ENCODE assay signal across 1 cellular context in the genomic region with DNA sequence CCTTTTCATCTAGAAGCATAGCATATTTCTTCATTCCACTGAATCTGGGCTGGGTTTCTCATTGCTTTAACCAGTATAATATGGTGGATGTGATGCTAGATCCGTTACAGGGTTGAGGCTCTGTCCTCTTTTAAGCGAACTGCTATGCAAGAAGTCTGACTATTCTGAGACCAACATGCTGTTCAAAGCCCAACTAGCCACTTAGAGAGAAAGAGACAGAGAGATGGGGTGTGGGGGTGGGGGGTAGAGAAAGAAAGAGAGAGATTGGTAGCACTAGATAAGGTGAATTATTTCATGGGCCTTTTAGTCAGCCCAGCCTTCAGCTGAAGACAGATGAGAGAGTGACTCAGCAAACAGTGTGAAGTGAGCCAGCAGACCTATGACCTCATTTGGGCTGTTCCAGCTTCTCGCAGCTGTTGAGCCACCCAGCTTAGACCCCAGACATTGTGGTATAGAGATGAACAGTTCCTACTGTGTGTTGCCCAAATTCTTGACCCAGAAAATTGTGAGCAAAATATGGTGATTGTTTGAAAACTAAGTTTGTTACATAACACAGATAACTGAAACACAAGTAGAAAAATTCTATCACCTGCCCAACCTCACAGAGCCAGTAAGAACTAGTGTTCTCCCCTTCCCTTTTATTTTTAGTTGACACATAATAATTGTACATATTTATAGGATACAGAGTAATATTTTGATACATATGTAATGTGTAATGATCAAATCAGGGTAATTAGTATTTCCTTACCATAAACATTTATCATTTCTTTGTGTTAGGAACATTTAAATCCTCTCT.
TF ChIP-seq lines count a peak whose summit lies in the region.

No MANE protein-coding gene starts in this region.

TF ChIP-seq in K562, 482 proteins besides CTCF, POLR2A, EP300 and RAD21 (continued from another document and continues in another):
- no peak for TF ChIP-seq NR4A1 (CRISPR knock-in tag; IDR thresholded peaks at IDR 0.05)
- TF ChIP-seq NR4A1 (tag; IDR thresholded peaks at IDR 0.05), result peak; percentile 78
- TF ChIP-seq, protein P1, sequence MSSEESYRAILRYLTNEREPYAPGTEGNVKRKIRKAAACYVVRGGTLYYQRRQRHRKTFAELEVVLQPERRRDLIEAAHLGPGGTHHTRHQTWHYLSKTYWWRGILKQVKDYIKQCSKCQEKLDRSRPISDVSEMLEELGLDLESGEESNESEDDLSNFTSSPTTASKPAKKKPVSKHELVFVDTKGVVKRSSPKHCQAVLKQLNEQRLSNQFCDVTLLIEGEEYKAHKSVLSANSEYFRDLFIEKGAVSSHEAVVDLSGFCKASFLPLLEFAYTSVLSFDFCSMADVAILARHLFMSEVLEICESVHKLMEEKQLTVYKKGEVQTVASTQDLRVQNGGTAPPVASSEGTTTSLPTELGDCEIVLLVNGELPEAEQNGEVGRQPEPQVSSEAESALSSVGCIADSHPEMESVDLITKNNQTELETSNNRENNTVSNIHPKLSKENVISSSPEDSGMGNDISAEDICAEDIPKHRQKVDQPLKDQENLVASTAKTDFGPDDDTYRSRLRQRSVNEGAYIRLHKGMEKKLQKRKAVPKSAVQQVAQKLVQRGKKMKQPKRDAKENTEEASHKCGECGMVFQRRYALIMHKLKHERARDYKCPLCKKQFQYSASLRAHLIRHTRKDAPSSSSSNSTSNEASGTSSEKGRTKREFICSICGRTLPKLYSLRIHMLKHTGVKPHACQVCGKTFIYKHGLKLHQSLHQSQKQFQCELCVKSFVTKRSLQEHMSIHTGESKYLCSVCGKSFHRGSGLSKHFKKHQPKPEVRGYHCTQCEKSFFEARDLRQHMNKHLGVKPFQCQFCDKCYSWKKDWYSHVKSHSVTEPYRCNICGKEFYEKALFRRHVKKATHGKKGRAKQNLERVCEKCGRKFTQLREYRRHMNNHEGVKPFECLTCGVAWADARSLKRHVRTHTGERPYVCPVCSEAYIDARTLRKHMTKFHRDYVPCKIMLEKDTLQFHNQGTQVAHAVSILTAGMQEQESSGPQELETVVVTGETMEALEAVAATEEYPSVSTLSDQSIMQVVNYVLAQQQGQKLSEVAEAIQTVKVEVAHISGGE (CRISPR knock-in tag; IDR thresholded peaks at IDR 0.05), result peak in 1 of 3 experiments; percentile 52; a peak in 1 of 6 replicates
- peak; percentile 60 for TF ChIP-seq ZNF766 (CRISPR knock-in tag; conservative IDR thresholded peaks at IDR 0.05)
- TF ChIP-seq RUNX1 (IDR thresholded peaks at IDR 0.05; ENCODE audit: low read depth), result no peak
- TF ChIP-seq LARP7 (IDR thresholded peaks at IDR 0.05), result no peak
- no peak for TF ChIP-seq ATF1 (CRISPR knock-in tag; IDR thresholded peaks at IDR 0.05)
- TF ChIP-seq ATF1 (tag; IDR thresholded peaks at IDR 0.05), result peak; percentile 77
- TF ChIP-seq ZNF592 (IDR thresholded peaks at IDR 0.05), result peak; percentile 88; the same call in 1 of the 2 replicates
- TF ChIP-seq STAG1 (CRISPR knock-in tag; IDR thresholded peaks at IDR 0.05; ENCODE audit: borderline replicate concordance), result no peak
- peak; percentile 69 for TF ChIP-seq HDAC3 (IDR thresholded peaks at IDR 0.05; ENCODE audit: borderline replicate concordance, partially characterized antibody)
- TF ChIP-seq ZNF175 (CRISPR knock-in tag; IDR thresholded peaks at IDR 0.05; ENCODE audit: low read depth), result peak; percentile 78; the same call in 1 of the 2 replicates
- TF ChIP-seq OTX1 (CRISPR knock-in tag; IDR thresholded peaks at IDR 0.05), result 0 out of 2 replicates have a peak, but pooled peaks have one; percentile 73
- TF ChIP-seq SRF (CRISPR knock-in tag; IDR thresholded peaks at IDR 0.05), result peak in 1 of 2 experiments; percentile 66; a peak in 1 of 4 replicates
- TF ChIP-seq ZSCAN32 (CRISPR knock-in tag; IDR thresholded peaks at IDR 0.05), result no peak
- peak; percentile 75; the same call in 1 of the 2 replicates for TF ChIP-seq TEAD2 (tag; IDR thresholded peaks at IDR 0.05)
- TF ChIP-seq POLR2AphosphoS5 (IDR thresholded peaks at IDR 0.05; ENCODE audit: control insufficient read depth, insufficient read depth, low read depth, low read length), result 0 out of 2 replicates have a peak, but pooled peaks have one; percentile 19
- peak; percentile 84; the same call in 1 of the 2 replicates for TF ChIP-seq NCOA1 (IDR thresholded peaks at IDR 0.05; ENCODE audit: low read depth)
- 0 out of 2 replicates have a peak, but pooled peaks have one; percentile 50 for TF ChIP-seq HDAC8 (tag; IDR thresholded peaks at IDR 0.05)
- no peak; the same call in 1 of the 2 replicates for TF ChIP-seq STAT5A (IDR thresholded peaks at IDR 0.05; ENCODE audit: borderline replicate concordance, low read length)
- TF ChIP-seq MTA2 (IDR thresholded peaks at IDR 0.05; ENCODE audit: low read depth), result 0 out of 2 replicates have a peak, but pooled peaks have one; percentile 51
- TF ChIP-seq ZNF324 (CRISPR knock-in tag; IDR thresholded peaks at IDR 0.05), result no peak
- peak; percentile 99 for TF ChIP-seq NFE2 (IDR thresholded peaks at IDR 0.05; ENCODE audit: low read depth)
- TF ChIP-seq EHMT2 (IDR thresholded peaks at IDR 0.05), result peak; percentile 78; the same call in 1 of the 2 replicates
- TF ChIP-seq, protein P2, sequence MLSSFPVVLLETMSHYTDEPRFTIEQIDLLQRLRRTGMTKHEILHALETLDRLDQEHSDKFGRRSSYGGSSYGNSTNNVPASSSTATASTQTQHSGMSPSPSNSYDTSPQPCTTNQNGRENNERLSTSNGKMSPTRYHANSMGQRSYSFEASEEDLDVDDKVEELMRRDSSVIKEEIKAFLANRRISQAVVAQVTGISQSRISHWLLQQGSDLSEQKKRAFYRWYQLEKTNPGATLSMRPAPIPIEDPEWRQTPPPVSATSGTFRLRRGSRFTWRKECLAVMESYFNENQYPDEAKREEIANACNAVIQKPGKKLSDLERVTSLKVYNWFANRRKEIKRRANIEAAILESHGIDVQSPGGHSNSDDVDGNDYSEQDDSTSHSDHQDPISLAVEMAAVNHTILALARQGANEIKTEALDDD (IDR thresholded peaks at IDR 0.05), result peak; percentile 72
- TF ChIP-seq MCM5 (IDR thresholded peaks at IDR 0.05; ENCODE audit: low read depth), result no peak
- TF ChIP-seq BHLHE40 (IDR thresholded peaks at IDR 0.05; ENCODE audit: low read length), result 0 out of 2 replicates have a peak, but pooled peaks have one; percentile 4
- TF ChIP-seq ZEB2 (IDR thresholded peaks at IDR 0.05), result peak; percentile 51; the same call in 1 of the 2 replicates
- peak; percentile 51; the same call in 1 of the 2 replicates for TF ChIP-seq L3MBTL2 (IDR thresholded peaks at IDR 0.05)
- peak; percentile 76 for TF ChIP-seq GATA2 (CRISPR knock-in tag; IDR thresholded peaks at IDR 0.05)
- TF ChIP-seq CEBPB (tag; IDR thresholded peaks at IDR 0.05), result 0 out of 2 replicates have a peak, but pooled peaks have one; percentile 21
- TF ChIP-seq SOX6 (IDR thresholded peaks at IDR 0.05), result peak; percentile 83
- 0 out of 2 replicates have a peak, but pooled peaks have one; percentile 17 for TF ChIP-seq MGA (IDR thresholded peaks at IDR 0.05)
- TF ChIP-seq RBFOX2 (IDR thresholded peaks at IDR 0.05; ENCODE audit: low read depth, low read length), result 0 out of 2 replicates have a peak, but pooled peaks have one; percentile 17
- peak; percentile 91 for TF ChIP-seq LEF1 (IDR thresholded peaks at IDR 0.05)
- TF ChIP-seq CAMTA2 (CRISPR knock-in tag; conservative IDR thresholded peaks at IDR 0.05), result no peak
- no peak for TF ChIP-seq ARID2 (IDR thresholded peaks at IDR 0.05)
- TF ChIP-seq ZNF41 (CRISPR knock-in tag; conservative IDR thresholded peaks at IDR 0.05), result no peak
- TF ChIP-seq FOXM1 (IDR thresholded peaks at IDR 0.05; ENCODE audit: low read depth), result peak; percentile 62
- TF ChIP-seq FOXM1 (CRISPR knock-in tag; IDR thresholded peaks at IDR 0.05; ENCODE audit: low read depth), result no peak
- TF ChIP-seq RBBP5 (IDR thresholded peaks at IDR 0.05; ENCODE audit: borderline replicate concordance, insufficient read depth, low read length, poor library complexity, severe bottlenecking), result peak; percentile 34
